In genomic region chr5:16855475-16855874, GRCh38 we compare ENCODE assay signal across 11 cellular contexts.
DNase-seq lines count a peak whose midpoint lies in the region; ATAC-seq and TF ChIP-seq lines count a peak whose summit lies in the region.
"Had no signal": no experiment of that assay in that cellular context is flagged by ENCODE, and none has a peak within 500 bp of the region (broad histone marks: within the 10 kb centered on the region; RNA-seq: fewer than 3 reads in every experiment).

No MANE protein-coding gene starts in this region.

- H3K27ac ChIP-seq in H9 (ENCODE audit: insufficient read length, low read depth, low read length), result no peak overlapping the region
- peak overlapping the region; percentile 40 for H3K27ac ChIP-seq in neuronal stem cell (replicated peaks; ENCODE audit: low read length)
- H3K27ac ChIP-seq in esophagus squamous epithelium, result peak overlapping the region in 1 of 4 donors; percentile 60

- H3K23ac ChIP-seq in H9 (ENCODE audit: insufficient read length, low read depth, low read length) (no peak overlapping the region), neuronal stem cell (ENCODE audit: low read depth, low read length, poor library complexity) (no peak overlapping the region)

- TF ChIP-seq POLR2A in esophagus squamous epithelium (IDR thresholded peaks at IDR 0.05), result no peak

- H2BK120ac ChIP-seq in H9 (ENCODE audit: low read depth, low read length, poor library complexity, severe bottlenecking) (no peak overlapping the region), neuronal stem cell (ENCODE audit: low read depth, low read length) (no peak overlapping the region)

- peaks cover 3 to 9% (median 4%) of the 10 kb centered on the region in 3 experiments for H3K36me3 Mint-ChIP-seq in H9 (ENCODE audit: insufficient read depth in 1 of 3, low read depth in 3 of 3)

- H3K9me3 Mint-ChIP-seq in H9, result peaks cover 0 to 4% of the 10 kb centered on the region in 2 experiments; a peak in 2 of 5 replicates

- H2BK12ac ChIP-seq in H9 (ENCODE audit: insufficient read length, low read depth, low read length) (no peak overlapping the region), neuronal stem cell (ENCODE audit: low read length) (no peak overlapping the region)

- H3T11ph ChIP-seq in H9 (ENCODE audit: low read length), result no peak overlapping the region

- no peak overlapping the region for H3K4me2 ChIP-seq in H9 (ENCODE audit: insufficient read depth, insufficient read length, low read length)
- H3K4me2 ChIP-seq in neuronal stem cell (ENCODE audit: insufficient read depth, low read length, poor library complexity, severe bottlenecking), result no peak overlapping the region

- H3K27ac Mint-ChIP-seq in H9, result peak overlapping the region in 2 of 3 experiments; percentile 11 to 25; a peak in 4 of 7 replicates

- no peak overlapping the region for H3K14ac ChIP-seq in H9 (ENCODE audit: insufficient read depth, low read length)
- no peak overlapping the region for H3K14ac ChIP-seq in neuronal stem cell (ENCODE audit: low read length)

- H3K23me2 ChIP-seq in H9 (ENCODE audit: insufficient read length, low read depth, low read length, poor library complexity, severe bottlenecking), result no peaks in the 10 kb centered on the region

- H3K79me1 ChIP-seq in H9 (ENCODE audit: insufficient read depth, low read depth, low read length, poor library complexity, severe bottlenecking), result no peaks in the 10 kb centered on the region
- H3K79me1 ChIP-seq in neuronal stem cell (ENCODE audit: low read depth, low read length), result no peaks in the 10 kb centered on the region

- no peak overlapping the region for H2BK5ac ChIP-seq in H9 (ENCODE audit: insufficient read length, low read length)
- no peak overlapping the region for H2BK5ac ChIP-seq in neuronal stem cell (ENCODE audit: low read length)

- H3K18ac ChIP-seq in H9 (ENCODE audit: insufficient read length, low read depth, low read length) (no peak overlapping the region), neuronal stem cell (ENCODE audit: low read length) (no peak overlapping the region)

- DNase-seq in H9, result no peak
- peak; percentile 99 for DNase-seq in NCI-H524 treated with DMSO at 0.1 percent for 48 hours (lab: John Stamatoyannopoulos, UW)
- peak; percentile 54 for DNase-seq in neuronal stem cell (ENCODE audit: low spot score)
- no peak for DNase-seq in esophagus squamous epithelium (lab: John Stamatoyannopoulos, UW)
- no peak for DNase-seq in stimulated activated CD4-positive, alpha-beta T cell treated with anti-CD3 and anti-CD28 coated beads, Interleukin-4, amount 100 ng/mL, for 24 hours
- DNase-seq: GDM1; mesenchymal stem cell; NK-92 treated with Interleukin-12 subunit alpha and Interleukin-12 subunit beta, amount 100 ng/mL, for 24 hours; stimulated activated CD4-positive, alpha-beta T cell treated with anti-CD3 and anti-CD28 coated beads, Interleukin-15, amount 100 ng/mL, for 24 hours had no signal

- no peak overlapping the region for H3K4me3 ChIP-seq in neuronal stem cell (ENCODE audit: low read length in 2 of 2)
- no peak overlapping the region for H3K4me3 ChIP-seq in esophagus squamous epithelium

- ATAC-seq in esophagus mucosa (peak; percentile 70), HG03108 (IDR thresholded peaks at IDR 0.05; ENCODE audit: unreplicated experiment) (no peak)

- no peak overlapping the region for H4K5ac ChIP-seq in H9 (ENCODE audit: insufficient read length, low read depth, low read length)

- H3K4ac ChIP-seq in H9 (ENCODE audit: low read depth, low read length) (no peak overlapping the region), neuronal stem cell (ENCODE audit: low read length) (no peak overlapping the region)

- no CpG with 5 or more reads among the region's 5 CpGs for WGBS in H9 (ENCODE audit: extremely low coverage, insufficient read length, low lambda C conversion rate)
- no CpG with 5 or more reads among the region's 5 CpGs for WGBS in neuronal stem cell (ENCODE audit: extremely low coverage in 2 of 2, insufficient read length in 2 of 2, insufficient replicate concordance in 1 of 2), 2 donors
- 25 to 37% methylated on average over 5 of the region's 5 CpGs for WGBS in esophagus squamous epithelium, 2 donors

- H4K8ac ChIP-seq in H9 (replicated peaks; ENCODE audit: insufficient read length, low read depth, low read length), result no peak overlapping the region
- H4K8ac ChIP-seq in neuronal stem cell (ENCODE audit: low read depth, low read length), result no peak overlapping the region

- H2BK20ac ChIP-seq in H9 (ENCODE audit: low read depth, low read length, poor library complexity, severe bottlenecking), result no peak overlapping the region

- TF ChIP-seq CTCF in H9 (conservative IDR thresholded peaks at IDR 0.05), result no peak
- no peak for TF ChIP-seq CTCF in esophagus squamous epithelium (IDR thresholded peaks at IDR 0.05)

- no peak overlapping the region for H4K91ac ChIP-seq in H9 (ENCODE audit: insufficient read length, low read depth, low read length)
- no peak overlapping the region for H4K91ac ChIP-seq in neuronal stem cell (ENCODE audit: low read depth, low read length, poor library complexity)

- H3K27me3 Mint-ChIP-seq in H9 (ENCODE audit: low read depth), result no peaks in the 10 kb centered on the region

- H2AFZ ChIP-seq in H9 (ENCODE audit: low read length) (no peak overlapping the region), neuronal stem cell (ENCODE audit: low read length) (no peak overlapping the region)

- H3K27me3 ChIP-seq in H9 (ENCODE audit: insufficient read depth, low read length), result no peaks in the 10 kb centered on the region
- no peaks in the 10 kb centered on the region for H3K27me3 ChIP-seq in neuronal stem cell (ENCODE audit: control insufficient read depth in 3 of 3, insufficient read depth in 3 of 3, low read depth in 1 of 3, low read length in 3 of 3)
- no peaks in the 10 kb centered on the region for H3K27me3 ChIP-seq in esophagus squamous epithelium

- no peak overlapping the region for H3K4me3 Mint-ChIP-seq in H9

- H2AK5ac ChIP-seq in H9 (ENCODE audit: insufficient read length, low read length) (no peak overlapping the region), neuronal stem cell (ENCODE audit: low read depth, low read length) (no peak overlapping the region)

- intact Hi-C loops in esophagus squamous epithelium (cut with DNase I), result no loop called here

- H3K4me1 Mint-ChIP-seq in H9, result peaks cover 50 to 51% of the 10 kb centered on the region in 2 experiments

- H3K79me2 ChIP-seq in H9 (ENCODE audit: insufficient read depth, low read length), result no peaks in the 10 kb centered on the region

- no peaks in the 10 kb centered on the region for H3K9me3 ChIP-seq in H9 (ENCODE audit: control insufficient read depth, low read depth, low read length)
- H3K9me3 ChIP-seq in neuronal stem cell (replicated peaks in 1 of 2; ENCODE audit: control insufficient read depth in 2 of 2, insufficient read depth in 1 of 2, low read depth in 1 of 2, low read length in 2 of 2), result peaks cover 2 to 5% of the 10 kb centered on the region in 2 donors
- no peaks in the 10 kb centered on the region for H3K9me3 ChIP-seq in esophagus squamous epithelium

- H2BK15ac ChIP-seq in H9 (ENCODE audit: low read depth, low read length) (no peak overlapping the region), neuronal stem cell (ENCODE audit: low read length) (no peak overlapping the region)

- no peak overlapping the region for H3K56ac ChIP-seq in H9 (ENCODE audit: insufficient read length, low read depth, low read length)

- no peaks in the 10 kb centered on the region for H4K20me1 ChIP-seq in H9 (ENCODE audit: control insufficient read depth, insufficient read depth, insufficient read length)

- no peak overlapping the region for H3K9ac ChIP-seq in H9 (ENCODE audit: extremely low read depth, insufficient read length, low read length)
- no peak overlapping the region for H3K9ac ChIP-seq in neuronal stem cell (ENCODE audit: low read depth, low read length, poor library complexity)

- H3K4me1 ChIP-seq in H9 (ENCODE audit: insufficient read depth, low read length), result peaks cover 4% of the 10 kb centered on the region
- H3K4me1 ChIP-seq in neuronal stem cell (ENCODE audit: control insufficient read depth in 2 of 2, insufficient read depth in 1 of 2, low read depth in 1 of 2, low read length in 2 of 2), result peaks cover 25 to 26% of the 10 kb centered on the region in 2 donors
- H3K4me1 ChIP-seq in esophagus squamous epithelium, result peaks cover 0 to 35% (median 12%) of the 10 kb centered on the region in 3 donors

- H3K36me3 ChIP-seq in neuronal stem cell (replicated peaks in 1 of 2; ENCODE audit: control insufficient read depth in 2 of 2, insufficient read depth in 2 of 2, low read length in 2 of 2), result peaks cover 0 to 2% of the 10 kb centered on the region in 2 donors
- H3K36me3 ChIP-seq in esophagus squamous epithelium, result peaks cover 0 to 5% (median 0%) of the 10 kb centered on the region in 3 donors

Comparison
In these comparisons a context has a peak if more than half of its experiments do, and no peak if none do; other contexts are left out.
1. DNase-seq: peak in NCI-H524 treated with DMSO at 0.1 percent for 48 hours (single experiment) and neuronal stem cell (single experiment); none in H9 (single experiment), esophagus squamous epithelium (single experiment) and stimulated activated CD4-positive, alpha-beta T cell treated with anti-CD3 and anti-CD28 coated beads, Interleukin-4, amount 100 ng/mL, for 24 hours (single experiment).